8 cellular contexts compared by ENCODE assay signal in the genomic region with DNA sequence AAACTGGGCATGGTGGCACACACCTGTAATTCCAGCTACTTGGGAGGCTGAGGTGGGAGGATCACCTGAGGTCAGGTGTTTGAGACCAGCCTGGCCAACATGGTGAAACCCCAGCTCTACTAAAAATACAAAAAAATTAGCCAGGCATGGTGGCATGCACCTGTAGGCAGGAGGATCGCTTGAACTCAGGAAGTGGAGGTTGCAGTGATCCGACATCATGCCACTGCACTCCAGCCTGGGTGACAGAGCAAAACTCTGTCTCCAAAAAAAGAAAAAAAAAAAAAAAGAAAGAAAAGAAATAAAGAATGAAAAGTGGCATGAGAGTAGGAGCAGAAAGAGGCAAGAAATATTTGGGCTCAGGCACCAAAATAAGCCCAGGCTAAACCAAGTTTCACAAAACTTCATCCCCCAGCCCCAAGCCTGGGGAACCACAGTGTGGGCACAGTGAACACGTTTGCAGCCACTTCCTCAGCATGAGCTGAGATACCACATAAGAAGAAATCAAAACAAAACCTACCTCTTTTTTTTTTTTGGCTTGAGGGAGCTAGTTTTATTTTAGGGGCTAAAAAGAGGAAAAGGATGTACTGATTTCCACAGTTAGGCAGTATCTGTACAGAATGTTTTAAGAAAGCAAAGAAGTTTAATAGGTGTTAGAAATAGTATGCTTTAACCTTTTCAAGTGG. TPM values are rescaled to one million over a fixed set of nuclear protein-coding genes. Genes with fewer than 3 reads are reported as not detected.
DNase-seq lines count a peak whose midpoint lies in the region; ATAC-seq and TF ChIP-seq lines count a peak whose summit lies in the region.
"Not testable (repeated sequence)": the region's sequence is repeated elsewhere in the genome, so short reads cannot be mapped to it uniquely, and the experiment has no call there.

No MANE protein-coding gene starts in this region.

- intact Hi-C loops in transverse colon (cut with DNase I; ENCODE audit: low total_unique reads) = loop anchor here (10.0 kb wide), 1 partner anchor 725 kb away; no protein-coding TSS in a partner anchor

- H3K27ac Mint-ChIP-seq in T-cell = peak overlapping the region; percentile 74 to 75

- not testable (repeated sequence) for H3K27me3 ChIP-seq in transverse colon

- H3K27me3 Mint-ChIP-seq in T-cell = not testable (repeated sequence)

- in situ Hi-C loops in transverse colon (cut with MboI; ENCODE audit: low pct_ligation_motif_present in 1 of 4, low pct_unique_long_range_greater_than_20kb in 1 of 4, low sequenced_read_pairs in 3 of 4) = loop anchor here (10.0 to 25.0 kb wide), 5 partner anchors 93 to 735 kb away; partner anchors contain the start of gene ELL2 (in 2 of the 4)

- not testable (repeated sequence) for TF ChIP-seq POLR2A in transverse colon (IDR thresholded peaks at IDR 0.05)

- not testable (repeated sequence) for H3K36me3 ChIP-seq in transverse colon

- H3K4me3 ChIP-seq in transverse colon = not testable (repeated sequence)

- H3K9me3 Mint-ChIP-seq in T-cell = not testable (repeated sequence)

- not testable (repeated sequence) for H3K9me3 ChIP-seq in transverse colon

- POLR2A ChIA-PET in T-cell (lab: Charles Lee) = interaction anchor here (0.5 to 1.6 kb wide), 7 partner anchors 93 to 843 kb away, joined by 3 to 8 read pairs (median 3); partner anchors contain the start of gene RFESD (in 1 of the 2)

- TF ChIP-seq EP300 in transverse colon (IDR thresholded peaks at IDR 0.05; ENCODE audit: low read depth) = not testable (repeated sequence)

- CTCF ChIA-PET in T-cell (lab: Charles Lee) = interaction anchor here (0.5 to 2.6 kb wide), 19 partner anchors 10 to 1089 kb away, joined by 3 to 22 read pairs (median 3); partner anchors contain the start of genes ELL2 (in 1 of the 2) and RFESD (in 1 of the 2)

- not testable (repeated sequence) for H3K36me3 Mint-ChIP-seq in T-cell

- 69 to 70% methylated on average over 3 of the region's 3 CpGs for whole genome bisulfite sequencing in transverse colon (ENCODE audit: low coverage in 1 of 2), 2 donors

- ATAC-seq in GM18861 (IDR thresholded peaks at IDR 0.05; ENCODE audit: unreplicated experiment) (peak; percentile 46), GM21723 (IDR thresholded peaks at IDR 0.05; ENCODE audit: unreplicated experiment) (peak; percentile 57), HG03457 (IDR thresholded peaks at IDR 0.05; ENCODE audit: unreplicated experiment) (peak; percentile 50), T-cell (replicated peaks in 1 of 4) (peak; percentile 92 to 98 (median 96))

- H3K4me1 Mint-ChIP-seq in T-cell = peaks cover 32 to 37% (median 32%) of the 10 kb centered on the region in 3 donors

- H3K27ac ChIP-seq in transverse colon = peak overlapping the region in 2 of 4 donors; percentile 40 to 45

- peak overlapping the region in 2 of 3 donors; percentile 37 to 62 for H3K4me3 Mint-ChIP-seq in T-cell

- H3K4me1 ChIP-seq in transverse colon = peaks cover 0 to 37% (median 13%) of the 10 kb centered on the region in 4 donors

- TF ChIP-seq CTCF in transverse colon (IDR thresholded peaks at IDR 0.05) = not testable (repeated sequence)

- DNase-seq in T-cell (peak in 33 of 34 experiments; percentile 24 to 75 (median 61)), activated T-cell treated with anti-CD3 and anti-CD28 coated beads for 48 hours (ENCODE audit: low read depth) (peak; percentile 54), transverse colon (peak; percentile 33)
- DNase-seq in effector CD8-positive, alpha-beta T cell (lab: John Stamatoyannopoulos, UW) = peak; percentile 28
- DNase-seq in stimulated activated CD4-positive, alpha-beta T cell treated with anti-CD3 and anti-CD28 coated beads, Interleukin-12 subunit alpha, Interleukin-12 subunit beta, amount 100 ng/mL, for 4 hours = peak; percentile 28

RNA-seq across cellular contexts. Expression of gene GLRX, which starts 46.8 kb away (rescaled TPM):
- total RNA-seq in T-cell (10 to 100 TPM; 27.6 to 73.3 (median 56.8) TPM), transverse colon (100 to 1,000 TPM in 1 of 4 donors, 10 to 100 TPM in 3; 50.5 to 112 (median 64.4) TPM)
